1 cellular context compared by ENCODE assay signal in the genomic region with DNA sequence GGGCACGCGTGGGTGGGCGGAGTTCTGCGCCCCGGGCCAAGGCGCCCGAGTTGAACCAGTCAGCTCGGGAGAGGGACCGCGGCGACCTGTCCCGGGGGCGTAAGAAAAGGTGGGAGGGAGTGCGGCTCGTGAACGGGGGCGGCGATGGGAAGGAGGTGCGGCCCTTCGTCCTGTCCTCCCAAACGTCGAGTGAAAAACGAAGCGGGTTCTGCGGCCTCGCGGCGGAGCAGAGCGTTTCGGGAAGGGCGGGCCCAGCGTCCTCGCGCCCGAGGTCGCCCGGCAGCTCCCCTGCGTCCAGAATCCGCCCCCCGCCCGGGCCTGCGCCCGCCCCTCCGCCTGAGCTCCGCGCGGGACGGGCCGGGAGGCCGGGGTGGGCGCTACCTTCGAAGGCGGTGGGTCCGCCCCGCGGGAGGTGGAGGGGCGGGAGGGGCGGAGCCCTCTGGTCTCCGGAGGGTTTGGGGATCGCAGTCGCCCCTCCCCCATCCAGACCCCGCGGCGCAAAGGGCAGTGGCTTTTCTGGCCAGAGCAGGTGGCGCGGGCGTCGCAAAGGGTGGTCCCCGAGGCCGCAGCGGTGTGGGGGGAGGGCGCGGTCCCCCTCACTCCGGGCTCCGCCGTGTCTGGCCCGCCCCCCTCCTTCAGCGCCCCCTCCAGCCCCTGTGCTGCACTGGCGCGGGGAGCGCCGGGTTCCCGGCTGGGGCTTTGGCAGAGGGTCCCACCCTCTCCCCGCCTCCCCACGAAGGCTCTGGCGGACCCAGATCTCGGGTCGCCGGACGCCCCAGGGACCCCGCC.
TF ChIP-seq lines count a peak whose summit lies in the region.

No MANE protein-coding gene starts in this region.

TF ChIP-seq in SK-N-SH, 30 proteins besides CTCF, POLR2A, EP300 and RAD21 (continued from another document):
- TF ChIP-seq ZBTB33 (IDR thresholded peaks at IDR 0.05; ENCODE audit: borderline replicate concordance, low read depth) = no peak
